ENCODE assay signal across 8 cellular contexts in genomic region chr6:89951574-89952360, GRCh38. TPM values are rescaled to one million over a fixed set of nuclear protein-coding genes. Genes with fewer than 3 reads are reported as not detected.
DNase-seq lines count a peak whose midpoint lies in the region; ATAC-seq and TF ChIP-seq lines count a peak whose summit lies in the region.
"Had no signal": no experiment of that assay in that cellular context is flagged by ENCODE, and none has a peak within 500 bp of the region (broad histone marks: within the 10 kb centered on the region; RNA-seq: fewer than 3 reads in every experiment).

No MANE protein-coding gene starts in this region.

- peak; percentile 6 for DNase-seq in H4 (ENCODE audit: low spot score)
- DNase-seq in NCI-H226: peak; percentile 88
- peak; percentile 50 to 68 for DNase-seq in dermis microvascular lymphatic vessel endothelial cell (ENCODE audit: low read depth in 2 of 2)
- DNase-seq in neuronal stem cell (ENCODE audit: low spot score): no peak
- no peak for DNase-seq in left ventricle myocardium inferior
- DNase-seq: activated effector memory CD4-positive, alpha-beta T cell treated with anti-CD3 and anti-CD28 coated beads, Interleukin-2, amount 50 U/mL, for 16 hours had no signal

- intact Hi-C loops in left ventricle myocardium inferior (cut with micrococcal nuclease): loop anchor here (10.0 kb wide), 1 partner anchor 523 kb away; no protein-coding TSS in a partner anchor

- peak overlapping the region; percentile 6 for H3K18ac ChIP-seq in neuronal stem cell (ENCODE audit: low read length)

- H3K27ac ChIP-seq in neuronal stem cell (replicated peaks; ENCODE audit: low read length) (no peak overlapping the region), left ventricle myocardium inferior (replicated peaks) (no peak overlapping the region)

- no peak overlapping the region for H2AK5ac ChIP-seq in neuronal stem cell (ENCODE audit: low read depth, low read length)

- H3K9me3 ChIP-seq in neuronal stem cell (replicated peaks in 1 of 2; ENCODE audit: control insufficient read depth in 2 of 2, insufficient read depth in 1 of 2, low read depth in 1 of 2, low read length in 2 of 2) (no peaks in the 10 kb centered on the region), left ventricle myocardium inferior (replicated peaks) (no peaks in the 10 kb centered on the region)

- H3K4me2 ChIP-seq in neuronal stem cell (ENCODE audit: insufficient read depth, low read length, poor library complexity, severe bottlenecking): no peak overlapping the region

- TF ChIP-seq CTCF in left ventricle myocardium inferior (IDR thresholded peaks at IDR 0.05; ENCODE audit: borderline replicate concordance): no peak

- no peak overlapping the region for H3K4me3 ChIP-seq in neuronal stem cell (ENCODE audit: low read length in 2 of 2)
- H3K4me3 ChIP-seq in left ventricle myocardium inferior: no peak overlapping the region

- no peak overlapping the region for H3K4ac ChIP-seq in neuronal stem cell (ENCODE audit: low read length)

- no peak overlapping the region for H2BK120ac ChIP-seq in neuronal stem cell (ENCODE audit: low read depth, low read length)

- H4K91ac ChIP-seq in neuronal stem cell (ENCODE audit: low read depth, low read length, poor library complexity): no peak overlapping the region

- no peak overlapping the region for H2BK5ac ChIP-seq in neuronal stem cell (ENCODE audit: low read length)

- ATAC-seq in GM18909 (IDR thresholded peaks at IDR 0.05; ENCODE audit: poor library complexity, unreplicated experiment): no peak
- ATAC-seq in HG02588 (IDR thresholded peaks at IDR 0.05; ENCODE audit: unreplicated experiment): no peak

- H3K23ac ChIP-seq in neuronal stem cell (ENCODE audit: low read depth, low read length, poor library complexity): no peak overlapping the region

- H3K9ac ChIP-seq in neuronal stem cell (ENCODE audit: low read depth, low read length, poor library complexity): no peak overlapping the region

- H3K36me3 ChIP-seq in neuronal stem cell (replicated peaks in 1 of 2; ENCODE audit: control insufficient read depth in 2 of 2, insufficient read depth in 2 of 2, low read length in 2 of 2) (peaks cover 7 to 8% of the 10 kb centered on the region in 2 donors), left ventricle myocardium inferior (peaks cover 13% of the 10 kb centered on the region)

- no peaks in the 10 kb centered on the region for H3K79me1 ChIP-seq in neuronal stem cell (ENCODE audit: low read depth, low read length)

- no peak overlapping the region for H4K8ac ChIP-seq in neuronal stem cell (ENCODE audit: low read depth, low read length)

- H3K27me3 ChIP-seq in neuronal stem cell (ENCODE audit: control insufficient read depth in 3 of 3, insufficient read depth in 3 of 3, low read depth in 1 of 3, low read length in 3 of 3): no peaks in the 10 kb centered on the region
- no peaks in the 10 kb centered on the region for H3K27me3 ChIP-seq in left ventricle myocardium inferior (ENCODE audit: low read depth)

- H3K4me1 ChIP-seq in neuronal stem cell (ENCODE audit: control insufficient read depth in 2 of 2, insufficient read depth in 1 of 2, low read depth in 1 of 2, low read length in 2 of 2) (peaks cover 8 to 15% of the 10 kb centered on the region in 2 donors), left ventricle myocardium inferior (no peaks in the 10 kb centered on the region)

- H2BK12ac ChIP-seq in neuronal stem cell (ENCODE audit: low read length): no peak overlapping the region

- no CpG with 5 or more reads among the region's 19 CpGs for WGBS in neuronal stem cell (ENCODE audit: extremely low coverage in 2 of 2, insufficient read length in 2 of 2, insufficient replicate concordance in 1 of 2), 2 donors

- H2BK15ac ChIP-seq in neuronal stem cell (ENCODE audit: low read length): no peak overlapping the region

- H3K14ac ChIP-seq in neuronal stem cell (ENCODE audit: low read length): no peak overlapping the region

- H2AFZ ChIP-seq in neuronal stem cell (ENCODE audit: low read length): no peak overlapping the region

RNA-seq across cellular contexts. Expression of gene GJA10, which starts 57.5 kb away (rescaled TPM):
- total RNA-seq in H4 (2014; rRNA removed; shearing (Covaris generic)): not detected in 2 replicates
- total RNA-seq in dermis microvascular lymphatic vessel endothelial cell (not detected in 2 replicates), left ventricle myocardium inferior (not detected)
- 0.74 TPM for polyA plus RNA-seq in neuronal stem cell (2013, experiment 1 of 2)
- polyA plus RNA-seq in neuronal stem cell (2013, experiment 2 of 2): 0.76 TPM

Comparison
In these comparisons a context has a peak if more than half of its experiments do, and no peak if none do; other contexts are left out.
1. DNase-seq: peak in H4 (single experiment), NCI-H226 (single experiment) and dermis microvascular lymphatic vessel endothelial cell (2 of 2); none in neuronal stem cell (single experiment) and left ventricle myocardium inferior (single experiment).